Comparison of ENCODE assay signal across 8 cellular contexts in genomic region chrX:71622347-71623104, GRCh38. TPM values are rescaled to one million over a fixed set of nuclear protein-coding genes. Genes with fewer than 3 reads are reported as not detected.
DNase-seq lines count a peak whose midpoint lies in the region; ATAC-seq and TF ChIP-seq lines count a peak whose summit lies in the region.

No MANE protein-coding gene starts in this region.

- 0 out of 2 replicates have a peak, but pooled peaks have one; percentile 12 for TF ChIP-seq CTCF in WERI-Rb-1 (IDR thresholded peaks at IDR 0.05; ENCODE audit: low read depth, low read length)
- TF ChIP-seq CTCF in brain microvascular endothelial cell (IDR thresholded peaks at IDR 0.05; ENCODE audit: low read depth, low read length, missing control alignments): peak; percentile 39
- TF ChIP-seq CTCF in HFFc6 (IDR thresholded peaks at IDR 0.05): no peak

- peak; percentile 37 for ATAC-seq in GM21360 (IDR thresholded peaks at IDR 0.05; ENCODE audit: unreplicated experiment)

- H3K9me3 ChIP-seq in WERI-Rb-1 (ENCODE audit: severe bottlenecking): no peaks in the 10 kb centered on the region

- no peak overlapping the region for H3K27ac Mint-ChIP-seq in HFFc6

- H3K36me3 Mint-ChIP-seq in HFFc6 (ENCODE audit: low read depth): no peaks in the 10 kb centered on the region

- H3K4me1 Mint-ChIP-seq in HFFc6 (ENCODE audit: low read depth): peaks cover 5% of the 10 kb centered on the region; the same call in 1 of the 2 replicates

- peaks cover 17% of the 10 kb centered on the region for H3K27me3 ChIP-seq in WERI-Rb-1 (ENCODE audit: insufficient read depth, low read depth, severe bottlenecking)
- no peaks in the 10 kb centered on the region for H3K27me3 ChIP-seq in brain microvascular endothelial cell (replicated peaks)

- no peak overlapping the region for H3K4me3 Mint-ChIP-seq in HFFc6

- no peaks in the 10 kb centered on the region; the same call in 1 of the 2 replicates for H3K27me3 Mint-ChIP-seq in HFFc6 (ENCODE audit: insufficient read depth)

- in situ Hi-C loops in brain microvascular endothelial cell (cut with HindIII; ENCODE audit: low pct_ligation_motif_present, low sequenced_read_pairs): no loop called here

- no peak overlapping the region for H3K4me3 ChIP-seq in WERI-Rb-1 (ENCODE audit: low read depth, low read length)
- no peak overlapping the region for H3K4me3 ChIP-seq in brain microvascular endothelial cell (ENCODE audit: low read depth, low read length)

- H3K27ac ChIP-seq in WERI-Rb-1: no peak overlapping the region
- no peak overlapping the region for H3K27ac ChIP-seq in brain microvascular endothelial cell

- no peaks in the 10 kb centered on the region for H3K36me3 ChIP-seq in WERI-Rb-1
- no peaks in the 10 kb centered on the region for H3K36me3 ChIP-seq in brain microvascular endothelial cell (replicated peaks)

- H3K9me3 Mint-ChIP-seq in HFFc6: no peaks in the 10 kb centered on the region

- DNase-seq in COLO668 (lab: John Stamatoyannopoulos, UW; ENCODE audit: unreplicated experiment) (peak; percentile 66), HUDEP-2 (lab: John Stamatoyannopoulos, UW; ENCODE audit: unreplicated experiment in 76 of 76) (peak in 67 of 76 experiments; percentile 0 to 69 (median 28)), WERI-Rb-1 (peak; percentile 25), brain microvascular endothelial cell (peak; percentile 35), inferior parietal cortex (ENCODE audit: extremely low spot score) (peak; percentile 40), HFFc6 (no peak)
- peak; percentile 77 for DNase-seq in stimulated activated CD4-positive, alpha-beta T cell treated with anti-CD3 and anti-CD28 coated beads, Interleukin-1b, Interleukin-23, amount 100 ng/mL, for 48 hours

RNA-seq across cellular contexts. Expression of gene CXCR3, which starts 4.2 kb away (rescaled TPM):
- not detected for total RNA-seq in HFFc6 (2021; fragmentation: NEBNext Ultra II Directional; extraction: Animal tissue kit (Norgen Biotek cat#: 25700))

RNA-seq across cellular contexts. Expression of gene GCNA, which starts 44.3 kb away (rescaled TPM):
- 1 to 10 TPM in 2 of 6 experiments, under 1 TPM in 4; 0.48 to 1.7 (median 0.82) TPM for total RNA-seq in HFFc6 (2021; fragmentation: NEBNext Ultra II Directional; extraction: Animal tissue kit (Norgen Biotek cat#: 25700))
